14 cellular contexts compared by ENCODE assay signal in the genomic region with DNA sequence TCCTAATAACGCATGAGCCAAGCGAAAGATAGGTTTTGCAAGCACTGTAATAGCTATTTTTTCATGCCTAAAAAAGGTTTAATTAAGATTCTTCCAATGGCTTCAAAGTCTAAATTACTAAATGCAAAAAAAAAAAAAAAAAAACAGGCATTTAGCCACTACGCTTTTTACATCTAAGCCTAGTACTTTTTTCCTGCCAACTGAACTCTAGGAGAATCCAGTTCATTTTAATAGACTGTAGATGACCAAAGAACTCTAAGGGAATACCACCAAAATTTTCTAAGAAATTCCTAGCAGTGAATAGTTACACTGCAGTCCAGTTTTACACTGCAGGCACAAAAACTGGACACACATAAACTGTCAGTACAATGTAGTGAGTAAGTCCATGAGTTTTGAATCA. TPM values are rescaled to one million over a fixed set of nuclear protein-coding genes. Genes with fewer than 3 reads are reported as not detected.
DNase-seq lines count a peak whose midpoint lies in the region; ATAC-seq, FAIRE-seq and TF ChIP-seq lines count a peak whose summit lies in the region.
"Had no signal": no experiment of that assay in that cellular context is flagged by ENCODE, and none has a peak within 500 bp of the region (broad histone marks: within the 10 kb centered on the region; RNA-seq: fewer than 3 reads in every experiment).

No MANE protein-coding gene starts in this region.

- peaks cover 48% of the 10 kb centered on the region for H3K36me3 Mint-ChIP-seq in activated naive CD4-positive, alpha-beta T cell treated with anti-CD3 and anti-CD28 coated beads, Interleukin-2, amount 10 ng/mL, durations not matched to agents 7 days and 5 days
- peaks cover 0 to 12% of the 10 kb centered on the region in 2 donors for H3K36me3 Mint-ChIP-seq in activated naive CD4-positive, alpha-beta T cell treated with anti-CD3 and anti-CD28 coated beads, Interleukin-2, amount 50 U/mL, for 72 hours
- peaks cover 12% of the 10 kb centered on the region for H3K36me3 Mint-ChIP-seq in activated CD4-positive, alpha-beta memory T cell treated with anti-CD3 and anti-CD28 coated beads for 36 hours
- H3K36me3 Mint-ChIP-seq in stimulated activated memory B cell treated with anti-CD40 and anti-IgM and Interleukin-4, amounts not matched to agents 10 μg/mL and 1 μg/mL and 100 μg/mL, for 72 hours = peaks cover 37% of the 10 kb centered on the region

- no peak overlapping the region for H3K4me3 ChIP-seq in kidney (ENCODE audit: low read length in 2 of 2)
- H3K4me3 ChIP-seq in heart left ventricle = no peak overlapping the region
- H3K4me3 ChIP-seq: MG63 had no signal

- peak overlapping the region in 1 of 2 donors; percentile 1 for H3K9ac ChIP-seq in kidney (ENCODE audit: low read length in 2 of 2)

- H3K9me3 ChIP-seq in kidney (ENCODE audit: control insufficient read depth in 1 of 2, low read length in 2 of 2) = no peaks in the 10 kb centered on the region
- no peaks in the 10 kb centered on the region for H3K9me3 ChIP-seq in heart left ventricle
- H3K9me3 ChIP-seq: MG63 had no signal

- no peak for FAIRE-seq in kidney (lab: Jason Lieb, UNC)

- peak overlapping the region; percentile 34 to 37 for H3K27ac ChIP-seq in kidney (ENCODE audit: low read depth in 2 of 2, low read length in 2 of 2)
- H3K27ac ChIP-seq in heart left ventricle = peak overlapping the region in 1 of 12 donors; percentile 92

- no peaks in the 10 kb centered on the region for H3K27me3 ChIP-seq in heart left ventricle
- H3K27me3 ChIP-seq: MG63 had no signal

- peak overlapping the region; percentile 86 for H3K27ac Mint-ChIP-seq in activated naive CD4-positive, alpha-beta T cell treated with anti-CD3 and anti-CD28 coated beads, Interleukin-2, amount 10 ng/mL, durations not matched to agents 7 days and 5 days
- H3K27ac Mint-ChIP-seq in activated naive CD4-positive, alpha-beta T cell treated with anti-CD3 and anti-CD28 coated beads, Interleukin-2, amount 50 U/mL, for 72 hours = no peak overlapping the region
- H3K27ac Mint-ChIP-seq in activated CD4-positive, alpha-beta memory T cell treated with anti-CD3 and anti-CD28 coated beads for 36 hours = peak overlapping the region; percentile 97
- peak overlapping the region; percentile 85 for H3K27ac Mint-ChIP-seq in stimulated activated memory B cell treated with anti-CD40 and anti-IgM and Interleukin-4, amounts not matched to agents 10 μg/mL and 1 μg/mL and 100 μg/mL, for 72 hours

- H3K27me3 Mint-ChIP-seq in activated naive CD4-positive, alpha-beta T cell treated with anti-CD3 and anti-CD28 coated beads, Interleukin-2, amount 10 ng/mL, durations not matched to agents 7 days and 5 days = no peaks in the 10 kb centered on the region
- H3K27me3 Mint-ChIP-seq in activated CD4-positive, alpha-beta memory T cell treated with anti-CD3 and anti-CD28 coated beads for 36 hours = no peaks in the 10 kb centered on the region
- no peaks in the 10 kb centered on the region for H3K27me3 Mint-ChIP-seq in stimulated activated memory B cell treated with anti-CD40 and anti-IgM and Interleukin-4, amounts not matched to agents 10 μg/mL and 1 μg/mL and 100 μg/mL, for 72 hours

- intact Hi-C loops in activated CD4-positive, alpha-beta memory T cell treated with anti-CD3 and anti-CD28 coated beads for 36 hours (cut with micrococcal nuclease) = no loop called here
- intact Hi-C loops in kidney (cut with DNase I) = no loop called here
- intact Hi-C loops in heart left ventricle (cut with DNase I) = no loop called here

- H3K9me3 Mint-ChIP-seq in activated naive CD4-positive, alpha-beta T cell treated with anti-CD3 and anti-CD28 coated beads, Interleukin-2, amount 10 ng/mL, durations not matched to agents 7 days and 5 days = no peaks in the 10 kb centered on the region
- H3K9me3 Mint-ChIP-seq in activated naive CD4-positive, alpha-beta T cell treated with anti-CD3 and anti-CD28 coated beads, Interleukin-2, amount 50 U/mL, for 72 hours = no peaks in the 10 kb centered on the region
- no peaks in the 10 kb centered on the region for H3K9me3 Mint-ChIP-seq in activated CD4-positive, alpha-beta memory T cell treated with anti-CD3 and anti-CD28 coated beads for 36 hours
- no peaks in the 10 kb centered on the region for H3K9me3 Mint-ChIP-seq in stimulated activated memory B cell treated with anti-CD40 and anti-IgM and Interleukin-4, amounts not matched to agents 10 μg/mL and 1 μg/mL and 100 μg/mL, for 72 hours
- H3K9me3 Mint-ChIP-seq: WTC11 had no signal

- no peaks in the 10 kb centered on the region for H3K36me3 ChIP-seq in kidney (ENCODE audit: control insufficient read depth in 1 of 2, insufficient read depth in 2 of 2, low read length in 2 of 2)
- H3K36me3 ChIP-seq in heart left ventricle = no peaks in the 10 kb centered on the region

- WGBS in heart left ventricle, 4 donors = 95 to 98% (median 96%) methylated on average over 3 of the region's 3 CpGs

- POLR2A ChIA-PET in activated CD4-positive, alpha-beta memory T cell treated with anti-CD3 and anti-CD28 coated beads for 36 hours (lab: Charles Lee) = interaction anchor here (2.0 kb wide), 1 partner anchor 8 kb away, joined by 7 read pairs; no protein-coding TSS in a partner anchor

- ATAC-seq in activated naive CD4-positive, alpha-beta T cell treated with anti-CD3 and anti-CD28 coated beads, Interleukin-2, amount 50 U/mL, for 72 hours = no peak
- ATAC-seq in stimulated activated memory B cell treated with anti-CD40 and anti-IgM and Interleukin-4, amounts not matched to agents 10 μg/mL and 1 μg/mL and 100 μg/mL, for 72 hours = no peak
- ATAC-seq in GM21619 (IDR thresholded peaks at IDR 0.05; ENCODE audit: unreplicated experiment) (no peak), heart left ventricle (no peak)
- ATAC-seq: WTC11 had no signal

- no peak for TF ChIP-seq POLR2A in heart left ventricle (IDR thresholded peaks at IDR 0.05)

- CTCF ChIA-PET in activated naive CD4-positive, alpha-beta T cell treated with anti-CD3 and anti-CD28 coated beads, Interleukin-2, amount 10 ng/mL, durations not matched to agents 7 days and 5 days (lab: Charles Lee) = interaction anchor here (2.3 to 7.4 kb wide), 4 partner anchors 8 to 27 kb away, joined by 5 to 43 read pairs (median 28); a partner anchor contains a TSS
- CTCF ChIA-PET in activated CD4-positive, alpha-beta memory T cell treated with anti-CD3 and anti-CD28 coated beads for 36 hours (lab: Charles Lee) = interaction anchor here (0.9 to 5.4 kb wide), 7 partner anchors 8 to 45 kb away, joined by 4 to 44 read pairs (median 10); a partner anchor contains a TSS

- TF ChIP-seq CTCF in kidney (IDR thresholded peaks at IDR 0.05; ENCODE audit: borderline replicate concordance, extremely low read depth, insufficient read depth) (no peak), heart left ventricle (IDR thresholded peaks at IDR 0.05) (no peak)

- H3K4me1 ChIP-seq in kidney (ENCODE audit: control insufficient read depth in 1 of 2, insufficient read depth in 1 of 2, low read depth in 1 of 2, low read length in 2 of 2) = peaks cover 8 to 26% of the 10 kb centered on the region in 2 donors
- peaks cover 0 to 91% (median 41%) of the 10 kb centered on the region in 12 donors for H3K4me1 ChIP-seq in heart left ventricle

- DNase-seq in activated naive CD4-positive, alpha-beta T cell treated with anti-CD3 and anti-CD28 coated beads, Interleukin-2, amount 10 ng/mL, durations not matched to agents 7 days and 5 days = no peak
- DNase-seq in activated naive CD4-positive, alpha-beta T cell treated with anti-CD3 and anti-CD28 coated beads, Interleukin-2, amount 50 U/mL, for 72 hours (ENCODE audit: low spot score in 2 of 2) = no peak
- DNase-seq in activated CD4-positive, alpha-beta memory T cell treated with anti-CD3 and anti-CD28 coated beads for 36 hours = no peak
- DNase-seq in kidney (no peak), heart left ventricle (no peak), SIG-M5 treated with dmso at 0.1 percent for 504 hours (lab: John Stamatoyannopoulos, UW; ENCODE audit: unreplicated experiment) (no peak)
- DNase-seq: islet precursor cell, mesendoderm, MG63, NCI-H1694, NCI-H345 had no signal

- H3K4me1 Mint-ChIP-seq in activated naive CD4-positive, alpha-beta T cell treated with anti-CD3 and anti-CD28 coated beads, Interleukin-2, amount 10 ng/mL, durations not matched to agents 7 days and 5 days = peaks cover 89% of the 10 kb centered on the region
- H3K4me1 Mint-ChIP-seq in activated CD4-positive, alpha-beta memory T cell treated with anti-CD3 and anti-CD28 coated beads for 36 hours (ENCODE audit: low read depth) = peaks cover 81% of the 10 kb centered on the region
- H3K4me1 Mint-ChIP-seq in stimulated activated memory B cell treated with anti-CD40 and anti-IgM and Interleukin-4, amounts not matched to agents 10 μg/mL and 1 μg/mL and 100 μg/mL, for 72 hours = peaks cover 88% of the 10 kb centered on the region

- H3K4me3 Mint-ChIP-seq in activated naive CD4-positive, alpha-beta T cell treated with anti-CD3 and anti-CD28 coated beads, Interleukin-2, amount 10 ng/mL, durations not matched to agents 7 days and 5 days = no peak overlapping the region
- no peak overlapping the region for H3K4me3 Mint-ChIP-seq in activated CD4-positive, alpha-beta memory T cell treated with anti-CD3 and anti-CD28 coated beads for 36 hours
- H3K4me3 Mint-ChIP-seq in stimulated activated memory B cell treated with anti-CD40 and anti-IgM and Interleukin-4, amounts not matched to agents 10 μg/mL and 1 μg/mL and 100 μg/mL, for 72 hours = no peak overlapping the region
- H3K4me3 Mint-ChIP-seq: WTC11 had no signal

RNA-seq across cellular contexts. Expression of a gene that starts 9.8 kb away (rescaled TPM):
- 100 to 1,000 TPM; 184 to 216 TPM for total RNA-seq in activated naive CD4-positive, alpha-beta T cell treated with anti-CD3 and anti-CD28 coated beads, Interleukin-2, amount 50 U/mL, for 72 hours
- total RNA-seq in activated CD4-positive, alpha-beta memory T cell treated with anti-CD3 and anti-CD28 coated beads for 36 hours = 100 to 1,000 TPM; 225 to 227 TPM
- total RNA-seq in kidney (156 TPM), heart left ventricle (100 to 1,000 TPM in 1 of 9 donors, 10 to 100 TPM in 8; 38.8 to 137 (median 61.5) TPM)
- polyA plus RNA-seq in kidney (ENCODE audit: insufficient read depth, low read depth, low replicate concordance) (60.6 TPM), heart left ventricle (10 to 100 TPM; 29.9 to 79.6 TPM)

RNA-seq across cellular contexts. Expression of a gene that starts 27.6 kb away (rescaled TPM):
- 100 to 1,000 TPM in 1 of 2 donors, 10 to 100 TPM in 1; 70.7 to 110 TPM for total RNA-seq in activated naive CD4-positive, alpha-beta T cell treated with anti-CD3 and anti-CD28 coated beads, Interleukin-2, amount 50 U/mL, for 72 hours
- total RNA-seq in activated CD4-positive, alpha-beta memory T cell treated with anti-CD3 and anti-CD28 coated beads for 36 hours = 10 to 100 TPM; 65.2 to 71.5 TPM
- total RNA-seq in kidney (44.7 TPM), heart left ventricle (10 to 100 TPM; 24.5 to 39.0 (median 32.2) TPM)
- polyA plus RNA-seq in kidney (ENCODE audit: insufficient read depth, low read depth, low replicate concordance) (47.5 TPM), heart left ventricle (10 to 100 TPM; 33.3 TPM)

RNA-seq across cellular contexts. Expression of a gene that starts 27.8 kb away (rescaled TPM):
- 10 to 100 TPM; 22.2 to 34.2 TPM for total RNA-seq in activated naive CD4-positive, alpha-beta T cell treated with anti-CD3 and anti-CD28 coated beads, Interleukin-2, amount 50 U/mL, for 72 hours
- total RNA-seq in activated CD4-positive, alpha-beta memory T cell treated with anti-CD3 and anti-CD28 coated beads for 36 hours = 10 to 100 TPM; 17.8 to 17.9 TPM
- total RNA-seq in kidney = 3.0 TPM
- polyA plus RNA-seq in kidney (ENCODE audit: insufficient read depth, low read depth, low replicate concordance) = 8.2 TPM
- total RNA-seq in heart left ventricle = 1 to 10 TPM in 3 of 9 donors, under 1 TPM in 6; 0.25 to 2.5 (median 0.65) TPM
- polyA plus RNA-seq in heart left ventricle = 1 to 10 TPM in 1 of 2 donors, under 1 TPM in 1; 0.88 to 2.7 TPM

RNA-seq across cellular contexts. Expression of a gene that starts 42.2 kb away (rescaled TPM):
- total RNA-seq in activated naive CD4-positive, alpha-beta T cell treated with anti-CD3 and anti-CD28 coated beads, Interleukin-2, amount 50 U/mL, for 72 hours = 10 to 100 TPM; 44.9 to 62.9 TPM
- 10 to 100 TPM; 40.1 to 46.0 TPM for total RNA-seq in activated CD4-positive, alpha-beta memory T cell treated with anti-CD3 and anti-CD28 coated beads for 36 hours
- 20.3 TPM for total RNA-seq in kidney
- polyA plus RNA-seq in kidney (ENCODE audit: insufficient read depth, low read depth, low replicate concordance) = 6.4 TPM
- total RNA-seq in heart left ventricle = 1 to 10 TPM; 1.2 to 8.8 (median 2.3) TPM
- polyA plus RNA-seq in heart left ventricle = 1 to 10 TPM; 2.5 to 2.9 TPM

Comparison
In these comparisons a context has a peak if more than half of its experiments do, and no peak if none do; other contexts are left out.
1. H3K27ac Mint-ChIP-seq: peak in activated naive CD4-positive, alpha-beta T cell treated with anti-CD3 and anti-CD28 coated beads, Interleukin-2, amount 10 ng/mL, durations not matched to agents 7 days and 5 days (single experiment), activated CD4-positive, alpha-beta memory T cell treated with anti-CD3 and anti-CD28 coated beads for 36 hours (single experiment) and stimulated activated memory B cell treated with anti-CD40 and anti-IgM and Interleukin-4, amounts not matched to agents 10 μg/mL and 1 μg/mL and 100 μg/mL, for 72 hours (single experiment); none in activated naive CD4-positive, alpha-beta T cell treated with anti-CD3 and anti-CD28 coated beads, Interleukin-2, amount 50 U/mL, for 72 hours (0 of 2).